12 cellular contexts compared by ENCODE assay signal in the genomic region with DNA sequence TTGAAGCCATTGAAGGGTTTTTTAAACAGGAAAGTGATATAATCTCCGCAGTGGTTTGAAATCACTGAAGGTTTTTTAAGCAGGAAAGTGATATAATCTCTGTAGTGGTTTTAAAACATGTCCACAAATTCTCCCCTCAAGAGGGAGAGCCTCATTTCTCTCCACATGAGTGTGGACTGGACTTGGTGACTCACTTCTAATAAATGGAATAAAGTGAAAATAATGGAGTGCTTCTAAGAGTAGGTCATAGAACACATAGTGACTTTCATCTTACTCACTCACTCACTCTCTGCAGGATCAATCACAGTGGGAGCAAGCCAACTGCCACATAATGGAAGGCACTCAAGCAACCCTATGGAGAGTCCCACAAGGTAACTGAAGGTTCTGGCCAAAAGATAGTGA. TPM values are rescaled to one million over a fixed set of nuclear protein-coding genes. Genes with fewer than 3 reads are reported as not detected.
DNase-seq lines count a peak whose midpoint lies in the region; ATAC-seq and TF ChIP-seq lines count a peak whose summit lies in the region.
"Had no signal": no experiment of that assay in that cellular context is flagged by ENCODE, and none has a peak within 500 bp of the region (broad histone marks: within the 10 kb centered on the region; RNA-seq: fewer than 3 reads in every experiment).

No MANE protein-coding gene starts in this region.

- H3K4me3 ChIP-seq in epithelial cell of proximal tubule (ENCODE audit: low read depth, low read length) (no peak overlapping the region), skeletal muscle satellite cell (ENCODE audit: low read length) (no peak overlapping the region)
- H3K4me3 ChIP-seq: lung, vagina had no signal

- peaks cover 8% of the 10 kb centered on the region for H3K36me3 ChIP-seq in skeletal muscle satellite cell (ENCODE audit: insufficient read depth, low read length)
- H3K36me3 ChIP-seq: vagina had no signal

- peak overlapping the region; percentile 55 for H3K4me2 ChIP-seq in skeletal muscle satellite cell (ENCODE audit: low read length)

- TF ChIP-seq CTCF in epithelial cell of proximal tubule (conservative IDR thresholded peaks at IDR 0.05; ENCODE audit: low read depth, low read length) = no peak

- peaks cover 11% of the 10 kb centered on the region for H3K9me3 ChIP-seq in skeletal muscle satellite cell (replicated peaks; ENCODE audit: low read length)

- ATAC-seq in GM19455 (IDR thresholded peaks at IDR 0.05; ENCODE audit: unreplicated experiment) = no peak

- peaks cover 6% of the 10 kb centered on the region for H3K4me1 ChIP-seq in skeletal muscle satellite cell (ENCODE audit: control insufficient read depth, insufficient read depth, low read length)

- no peaks in the 10 kb centered on the region for H3K27me3 ChIP-seq in skeletal muscle satellite cell (ENCODE audit: control insufficient read depth, insufficient read depth, low read length)
- H3K27me3 ChIP-seq: vagina had no signal

- peak; percentile 67 for DNase-seq in GM04503 (ENCODE audit: low read depth)
- peak; percentile 80 for DNase-seq in RKO (ENCODE audit: low spot score)
- peak; percentile 80 for DNase-seq in epithelial cell of proximal tubule (ENCODE audit: low read depth)
- no peak for DNase-seq in NCI-H146 (lab: John Stamatoyannopoulos, UW)
- no peak for DNase-seq in germinal center (ENCODE audit: low spot score)
- DNase-seq: activated naive CD4-positive, alpha-beta T cell; GDM1; NCI-H1436 had no signal

- H3K9ac ChIP-seq in skeletal muscle satellite cell (ENCODE audit: low read depth, low read length) = no peak overlapping the region

RNA-seq across cellular contexts. Expression of a gene that starts 12.0 kb away (rescaled TPM):
- 174 and 182 TPM in 2 replicates for total RNA-seq in epithelial cell of proximal tubule
- 86.5 and 104 TPM in 2 replicates for total RNA-seq in skeletal muscle satellite cell (2012; rRNA removed)

Comparison
In these comparisons a context has a peak if more than half of its experiments do, and no peak if none do; other contexts are left out.
1. DNase-seq: peak in GM04503 (single experiment), RKO (single experiment) and epithelial cell of proximal tubule (single experiment); none in NCI-H146 (single experiment) and germinal center (single experiment).